25 cellular contexts compared by ENCODE assay signal in genomic region chr13:46496086-46496485, GRCh38. TPM values are rescaled to one million over a fixed set of nuclear protein-coding genes. Genes with fewer than 3 reads are reported as not detected.
DNase-seq lines count a peak whose midpoint lies in the region; ATAC-seq and TF ChIP-seq lines count a peak whose summit lies in the region.
"Had no signal": no experiment of that assay in that cellular context is flagged by ENCODE, and none has a peak within 500 bp of the region (broad histone marks: within the 10 kb centered on the region; RNA-seq: fewer than 3 reads in every experiment).

No MANE protein-coding gene starts in this region.

- DNase-seq in GM03348 (ENCODE audit: low spot score): peak; percentile 19
- DNase-seq in adipocyte (ENCODE audit: low read depth): no peak
- DNase-seq in fibroblast of the aortic adventitia (ENCODE audit: low read depth): peak; percentile 8
- no peak for DNase-seq in thoracic aorta (ENCODE audit: low spot score)
- DNase-seq in effector memory CD8-positive, alpha-beta T cell: no peak
- DNase-seq in CD1c-positive myeloid dendritic cell (ENCODE audit: extremely low spot score): no peak
- DNase-seq in natural killer cell: no peak
- DNase-seq: Caco-2; CD8-positive, alpha-beta T cell; GDM1; NCI-H1048; NCI-H1417; NCI-H1694 treated with DMSO at 0.1 percent for 48 hours; NCI-H2081; NCI-H2171; NCI-H226; NCI-H510A treated with DMSO at 0.1 percent for 48 hours; NCI-H748 treated with DMSO at 0.1 percent for 48 hours; NK-92 treated with Interleukin-12 subunit alpha and Interleukin-12 subunit beta, amount 100 ng/mL, for 24 hours; PC-9; Right ventricle myocardium superior; RPMI8226 had no signal

- intact Hi-C loops in natural killer cell (cut with micrococcal nuclease): no loop called here

- peaks cover 0 to 8% of the 10 kb centered on the region in 2 donors for H3K27me3 Mint-ChIP-seq in effector memory CD8-positive, alpha-beta T cell
- peaks cover 0 to 2% of the 10 kb centered on the region in 2 donors for H3K27me3 Mint-ChIP-seq in natural killer cell (ENCODE audit: low read depth in 2 of 2)

- H3K4me3 Mint-ChIP-seq in effector memory CD8-positive, alpha-beta T cell: no peak overlapping the region
- no peak overlapping the region for H3K4me3 Mint-ChIP-seq in natural killer cell
- H3K4me3 Mint-ChIP-seq: CD8-positive, alpha-beta T cell had no signal

- no peak overlapping the region for H3K9ac ChIP-seq in adipocyte (ENCODE audit: low read length)

- no peaks in the 10 kb centered on the region for H3K9me3 Mint-ChIP-seq in effector memory CD8-positive, alpha-beta T cell
- H3K9me3 Mint-ChIP-seq in natural killer cell: no peaks in the 10 kb centered on the region
- H3K9me3 Mint-ChIP-seq: CD8-positive, alpha-beta T cell had no signal

- H3K36me3 ChIP-seq in adipocyte (ENCODE audit: control insufficient read depth, insufficient read depth, low read length, severe bottlenecking) (no peaks in the 10 kb centered on the region), thoracic aorta (no peaks in the 10 kb centered on the region)
- H3K36me3 ChIP-seq: SJSA1 had no signal

- TF ChIP-seq CTCF in fibroblast of the aortic adventitia (IDR thresholded peaks at IDR 0.05; ENCODE audit: insufficient read depth, low read length) (no peak), thoracic aorta (IDR thresholded peaks at IDR 0.05) (no peak), natural killer cell (IDR thresholded peaks at IDR 0.05) (no peak)

- H3K4me1 ChIP-seq in adipocyte (ENCODE audit: control insufficient read depth, insufficient read depth, low read length): no peaks in the 10 kb centered on the region
- peaks cover 0 to 25% of the 10 kb centered on the region in 2 donors for H3K4me1 ChIP-seq in thoracic aorta (ENCODE audit: control insufficient read depth in 1 of 2, low read depth in 2 of 2)
- H3K4me1 ChIP-seq: SJSA1 had no signal

- H3K4me3 ChIP-seq in adipocyte (ENCODE audit: low read length): peak overlapping the region; percentile 49
- H3K4me3 ChIP-seq in fibroblast of the aortic adventitia (ENCODE audit: low read depth, low read length): no peak overlapping the region
- peak overlapping the region; percentile 56 for H3K4me3 ChIP-seq in thoracic aorta
- H3K4me3 ChIP-seq: PC-9, SJSA1 had no signal

- peak overlapping the region; percentile 53 to 59 for H3K27ac ChIP-seq in thoracic aorta
- H3K27ac ChIP-seq: PC-9, SJSA1 had no signal

- H3K27me3 ChIP-seq in adipocyte (replicated peaks; ENCODE audit: control insufficient read depth, insufficient read depth, low read length) (no peaks in the 10 kb centered on the region), thoracic aorta (replicated peaks; ENCODE audit: insufficient read depth) (no peaks in the 10 kb centered on the region)
- H3K27me3 ChIP-seq: SJSA1 had no signal

- H3K9me3 ChIP-seq in adipocyte (ENCODE audit: control insufficient read depth, low read length) (no peaks in the 10 kb centered on the region), thoracic aorta (no peaks in the 10 kb centered on the region)
- H3K9me3 ChIP-seq: Caco-2, SJSA1 had no signal

- no peaks in the 10 kb centered on the region for H3K4me1 Mint-ChIP-seq in effector memory CD8-positive, alpha-beta T cell (ENCODE audit: low read depth in 2 of 2)
- no peaks in the 10 kb centered on the region for H3K4me1 Mint-ChIP-seq in natural killer cell

- ATAC-seq in thoracic aorta (ENCODE audit: insufficient number of reproducible peaks, low FRiP score, low read depth) (no peak), HG02623 (IDR thresholded peaks at IDR 0.05; ENCODE audit: unreplicated experiment) (no peak), natural killer cell (no peak)
- no peak for ATAC-seq in effector memory CD8-positive, alpha-beta T cell (replicated peaks)
- ATAC-seq: CD8-positive, alpha-beta T cell; HCT116 had no signal

- H3K27ac Mint-ChIP-seq in effector memory CD8-positive, alpha-beta T cell: no peak overlapping the region
- H3K27ac Mint-ChIP-seq in natural killer cell: no peak overlapping the region
- H3K27ac Mint-ChIP-seq: CD8-positive, alpha-beta T cell had no signal

- no peaks in the 10 kb centered on the region for H3K36me3 Mint-ChIP-seq in effector memory CD8-positive, alpha-beta T cell (ENCODE audit: insufficient read depth)
- H3K36me3 Mint-ChIP-seq in natural killer cell: no peaks in the 10 kb centered on the region
- H3K36me3 Mint-ChIP-seq: CD8-positive, alpha-beta T cell had no signal

RNA-seq across cellular contexts. Expression of gene LRCH1, which starts 56.9 kb away (rescaled TPM):
- 8.2 and 9.5 TPM in 2 replicates for total RNA-seq in fibroblast of the aortic adventitia (ENCODE audit: low replicate concordance)
- total RNA-seq in thoracic aorta: 10 to 100 TPM; 29.4 to 38.9 TPM
- total RNA-seq in natural killer cell: 10 to 100 TPM; 23.7 to 32.2 (median 29.6) TPM

Comparison
In these comparisons a context has a peak if more than half of its experiments do, and no peak if none do; other contexts are left out.
1. DNase-seq: peak in GM03348 (single experiment) and fibroblast of the aortic adventitia (single experiment); none in adipocyte (single experiment), thoracic aorta (single experiment), effector memory CD8-positive, alpha-beta T cell (0 of 3), CD1c-positive myeloid dendritic cell (single experiment) and natural killer cell (single experiment).